Comparison of ENCODE assay signal across 1 cellular context in the genomic region with DNA sequence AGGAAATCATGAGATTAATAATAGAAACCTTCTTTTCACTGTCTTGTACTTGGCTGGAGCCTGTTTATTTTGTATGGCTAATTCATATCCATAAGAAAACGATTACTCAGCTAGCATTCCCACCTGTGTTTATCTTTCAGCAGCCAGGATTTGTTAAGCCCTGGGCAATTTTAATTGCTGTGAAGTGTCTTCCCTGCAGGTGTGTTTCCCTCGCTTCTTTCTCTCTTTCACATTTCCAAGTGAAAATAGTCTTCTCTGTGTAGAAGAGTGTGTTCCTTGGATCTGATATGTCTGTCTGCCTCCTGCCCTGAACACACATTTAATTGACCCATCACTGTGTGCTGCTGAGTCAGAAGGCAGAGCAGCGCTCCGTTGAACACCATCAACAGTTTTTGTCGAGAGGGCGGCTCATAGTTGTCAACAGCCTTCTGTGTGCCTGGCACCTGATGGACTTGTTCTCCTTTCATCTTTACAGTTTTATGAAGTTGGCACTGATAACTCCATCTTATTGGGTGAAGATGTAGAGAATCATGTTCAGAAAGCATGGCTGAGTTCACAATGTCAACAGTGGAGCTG.
TF ChIP-seq lines count a peak whose summit lies in the region.

No MANE protein-coding gene starts in this region.

TF ChIP-seq in GM23338, 12 proteins besides CTCF, POLR2A, EP300 and RAD21 (continued from another document):
- TF ChIP-seq, protein P1, sequence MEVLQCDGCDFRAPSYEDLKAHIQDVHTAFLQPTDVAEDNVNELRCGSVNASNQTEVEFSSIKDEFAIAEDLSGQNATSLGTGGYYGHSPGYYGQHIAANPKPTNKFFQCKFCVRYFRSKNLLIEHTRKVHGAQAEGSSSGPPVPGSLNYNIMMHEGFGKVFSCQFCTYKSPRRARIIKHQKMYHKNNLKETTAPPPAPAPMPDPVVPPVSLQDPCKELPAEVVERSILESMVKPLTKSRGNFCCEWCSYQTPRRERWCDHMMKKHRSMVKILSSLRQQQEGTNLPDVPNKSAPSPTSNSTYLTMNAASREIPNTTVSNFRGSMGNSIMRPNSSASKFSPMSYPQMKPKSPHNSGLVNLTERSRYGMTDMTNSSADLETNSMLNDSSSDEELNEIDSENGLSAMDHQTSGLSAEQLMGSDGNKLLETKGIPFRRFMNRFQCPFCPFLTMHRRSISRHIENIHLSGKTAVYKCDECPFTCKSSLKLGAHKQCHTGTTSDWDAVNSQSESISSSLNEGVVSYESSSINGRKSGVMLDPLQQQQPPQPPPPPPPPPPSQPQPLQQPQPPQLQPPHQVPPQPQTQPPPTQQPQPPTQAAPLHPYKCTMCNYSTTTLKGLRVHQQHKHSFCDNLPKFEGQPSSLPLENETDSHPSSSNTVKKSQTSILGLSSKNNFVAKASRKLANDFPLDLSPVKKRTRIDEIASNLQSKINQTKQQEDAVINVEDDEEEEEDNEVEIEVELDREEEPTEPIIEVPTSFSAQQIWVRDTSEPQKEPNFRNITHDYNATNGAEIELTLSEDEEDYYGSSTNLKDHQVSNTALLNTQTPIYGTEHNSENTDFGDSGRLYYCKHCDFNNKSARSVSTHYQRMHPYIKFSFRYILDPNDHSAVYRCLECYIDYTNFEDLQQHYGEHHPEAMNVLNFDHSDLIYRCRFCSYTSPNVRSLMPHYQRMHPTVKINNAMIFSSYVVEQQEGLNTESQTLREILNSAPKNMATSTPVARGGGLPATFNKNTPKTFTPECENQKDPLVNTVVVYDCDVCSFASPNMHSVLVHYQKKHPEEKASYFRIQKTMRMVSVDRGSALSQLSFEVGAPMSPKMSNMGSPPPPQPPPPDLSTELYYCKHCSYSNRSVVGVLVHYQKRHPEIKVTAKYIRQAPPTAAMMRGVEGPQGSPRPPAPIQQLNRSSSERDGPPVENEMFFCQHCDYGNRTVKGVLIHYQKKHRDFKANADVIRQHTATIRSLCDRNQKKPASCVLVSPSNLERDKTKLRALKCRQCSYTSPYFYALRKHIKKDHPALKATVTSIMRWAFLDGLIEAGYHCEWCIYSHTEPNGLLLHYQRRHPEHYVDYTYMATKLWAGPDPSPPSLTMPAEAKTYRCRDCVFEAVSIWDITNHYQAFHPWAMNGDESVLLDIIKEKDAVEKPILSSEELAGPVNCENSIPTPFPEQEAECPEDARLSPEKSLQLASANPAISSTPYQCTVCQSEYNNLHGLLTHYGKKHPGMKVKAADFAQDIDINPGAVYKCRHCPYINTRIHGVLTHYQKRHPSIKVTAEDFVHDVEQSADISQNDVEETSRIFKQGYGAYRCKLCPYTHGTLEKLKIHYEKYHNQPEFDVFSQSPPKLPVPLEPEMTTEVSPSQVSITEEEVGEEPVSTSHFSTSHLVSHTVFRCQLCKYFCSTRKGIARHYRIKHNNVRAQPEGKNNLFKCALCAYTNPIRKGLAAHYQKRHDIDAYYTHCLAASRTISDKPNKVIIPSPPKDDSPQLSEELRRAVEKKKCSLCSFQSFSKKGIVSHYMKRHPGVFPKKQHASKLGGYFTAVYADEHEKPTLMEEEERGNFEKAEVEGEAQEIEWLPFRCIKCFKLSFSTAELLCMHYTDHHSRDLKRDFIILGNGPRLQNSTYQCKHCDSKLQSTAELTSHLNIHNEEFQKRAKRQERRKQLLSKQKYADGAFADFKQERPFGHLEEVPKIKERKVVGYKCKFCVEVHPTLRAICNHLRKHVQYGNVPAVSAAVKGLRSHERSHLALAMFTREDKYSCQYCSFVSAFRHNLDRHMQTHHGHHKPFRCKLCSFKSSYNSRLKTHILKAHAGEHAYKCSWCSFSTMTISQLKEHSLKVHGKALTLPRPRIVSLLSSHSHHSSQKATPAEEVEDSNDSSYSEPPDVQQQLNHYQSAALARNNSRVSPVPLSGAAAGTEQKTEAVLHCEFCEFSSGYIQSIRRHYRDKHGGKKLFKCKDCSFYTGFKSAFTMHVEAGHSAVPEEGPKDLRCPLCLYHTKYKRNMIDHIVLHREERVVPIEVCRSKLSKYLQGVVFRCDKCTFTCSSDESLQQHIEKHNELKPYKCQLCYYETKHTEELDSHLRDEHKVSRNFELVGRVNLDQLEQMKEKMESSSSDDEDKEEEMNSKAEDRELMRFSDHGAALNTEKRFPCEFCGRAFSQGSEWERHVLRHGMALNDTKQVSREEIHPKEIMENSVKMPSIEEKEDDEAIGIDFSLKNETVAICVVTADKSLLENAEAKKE (CRISPR knock-in tag; IDR thresholded peaks at IDR 0.05), result no peak
- TF ChIP-seq, protein P2, sequence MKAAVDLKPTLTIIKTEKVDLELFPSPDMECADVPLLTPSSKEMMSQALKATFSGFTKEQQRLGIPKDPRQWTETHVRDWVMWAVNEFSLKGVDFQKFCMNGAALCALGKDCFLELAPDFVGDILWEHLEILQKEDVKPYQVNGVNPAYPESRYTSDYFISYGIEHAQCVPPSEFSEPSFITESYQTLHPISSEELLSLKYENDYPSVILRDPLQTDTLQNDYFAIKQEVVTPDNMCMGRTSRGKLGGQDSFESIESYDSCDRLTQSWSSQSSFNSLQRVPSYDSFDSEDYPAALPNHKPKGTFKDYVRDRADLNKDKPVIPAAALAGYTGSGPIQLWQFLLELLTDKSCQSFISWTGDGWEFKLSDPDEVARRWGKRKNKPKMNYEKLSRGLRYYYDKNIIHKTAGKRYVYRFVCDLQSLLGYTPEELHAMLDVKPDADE (IDR thresholded peaks at IDR 0.05), result no peak
- TF ChIP-seq EZH2 (IDR thresholded peaks at IDR 0.05; ENCODE audit: low read depth, unreplicated experiment) (no peak), STAT1 (IDR thresholded peaks at IDR 0.05; ENCODE audit: unreplicated experiment) (no peak), POLR2AphosphoS5 (IDR thresholded peaks at IDR 0.05; ENCODE audit: low read depth) (no peak), NANOG (IDR thresholded peaks at IDR 0.05; ENCODE audit: borderline replicate concordance) (no peak), ZNF331 (CRISPR knock-in tag; IDR thresholded peaks at IDR 0.05; ENCODE audit: low read depth) (no peak), ZNF114 (CRISPR knock-in tag; IDR thresholded peaks at IDR 0.05) (no peak)
